Comparison of ENCODE assay signal across 10 cellular contexts in the genomic region with DNA sequence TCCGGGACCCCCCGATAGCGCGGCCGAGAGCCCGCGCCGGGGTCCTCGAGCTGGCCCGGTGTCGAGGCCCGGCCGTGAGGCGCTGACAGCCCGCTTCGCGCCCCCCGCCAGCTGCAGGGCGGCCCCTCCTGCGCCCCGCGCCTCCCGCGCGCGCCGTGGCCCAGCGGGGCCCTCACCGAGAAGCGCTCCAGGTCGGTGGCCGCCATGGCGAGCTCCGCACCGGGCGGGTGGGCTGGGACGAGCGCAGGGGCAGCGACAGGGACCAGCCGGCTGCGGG. TPM values are rescaled to one million over a fixed set of nuclear protein-coding genes. Genes with fewer than 3 reads are reported as not detected.
DNase-seq lines count a peak whose midpoint lies in the region; FAIRE-seq and TF ChIP-seq lines count a peak whose summit lies in the region.
"Had no signal": no experiment of that assay in that cellular context is flagged by ENCODE, and none has a peak within 500 bp of the region (broad histone marks: within the 10 kb centered on the region; RNA-seq: fewer than 3 reads in every experiment).

No MANE protein-coding gene starts in this region.

- H3K4me3 Mint-ChIP-seq in astrocyte (ENCODE audit: unreplicated experiment), result no peak overlapping the region

- no peak for FAIRE-seq in astrocyte (lab: Jason Lieb, UNC)
- no peak for FAIRE-seq in kidney (lab: Jason Lieb, UNC)

- H3K4me2 ChIP-seq in astrocyte (ENCODE audit: low read length), result peak overlapping the region; percentile 94

- no peak for TF ChIP-seq CTCF in HEK293 (tag by site-specific recombination; IDR thresholded peaks at IDR 0.05)
- no peak for TF ChIP-seq CTCF in astrocyte (IDR thresholded peaks at IDR 0.05; ENCODE audit: insufficient read depth, low read depth, low read length)
- no peak for TF ChIP-seq CTCF in kidney (IDR thresholded peaks at IDR 0.05; ENCODE audit: borderline replicate concordance, extremely low read depth, insufficient read depth)

- peaks cover 39% of the 10 kb centered on the region for H4K20me1 ChIP-seq in astrocyte (ENCODE audit: insufficient read depth, low read length)

- under 1% methylated on average over 41 of the region's 41 CpGs for WGBS in thymus

- H3K4me3 ChIP-seq in HEK293 (ENCODE audit: low read depth, low read length) (peak overlapping the region; percentile 70), astrocyte (ENCODE audit: insufficient read depth, low read depth, low read length) (peak overlapping the region; percentile 77), kidney (ENCODE audit: low read length in 2 of 2) (peak overlapping the region; percentile 68), thymus (ENCODE audit: low read length) (peak overlapping the region; percentile 87)

- POLR2A ChIA-PET in HEK293 (lab: Yijun Ruan, JAX), result interaction anchor here (1.0 to 1.7 kb wide), 5 partner anchors 10 to 561 kb away, joined by 3 to 8 read pairs (median 4); no protein-coding TSS in a partner anchor

- no peaks in the 10 kb centered on the region for H3K9me3 ChIP-seq in HEK293 (ENCODE audit: control insufficient read depth, insufficient read depth, low read depth, low read length)
- no peaks in the 10 kb centered on the region for H3K9me3 ChIP-seq in astrocyte (ENCODE audit: insufficient read depth, low read depth, low read length)
- H3K9me3 ChIP-seq in kidney (ENCODE audit: control insufficient read depth in 1 of 2, low read length in 2 of 2), result no peaks in the 10 kb centered on the region
- H3K9me3 ChIP-seq in thymus (ENCODE audit: control insufficient read depth), result no peaks in the 10 kb centered on the region

- H3K27ac ChIP-seq in HEK293 (ENCODE audit: extremely low read depth, low read depth, low read length) (peak overlapping the region; percentile 76; the same call in 1 of the 2 replicates), astrocyte (ENCODE audit: low read depth, low read length) (no peak overlapping the region), kidney (ENCODE audit: low read depth in 2 of 2, low read length in 2 of 2) (peak overlapping the region in 1 of 2 donors; percentile 84), thymus (ENCODE audit: low read depth) (no peak overlapping the region)

- no peak for DNase-seq in astrocyte (ENCODE audit: low read depth)
- DNase-seq in kidney, result no peak
- DNase-seq in NK-92 (lab: John Stamatoyannopoulos, UW; ENCODE audit: unreplicated experiment), result no peak
- no peak for DNase-seq in stimulated activated CD4-positive, alpha-beta T cell treated with anti-CD3 and anti-CD28 coated beads, Interleukin-4, amount 100 ng/mL, for 4 hours
- DNase-seq in epidermal melanocyte (ENCODE audit: insufficient read length, low spot score), result no peak
- no peak for DNase-seq in COLO829 (ENCODE audit: low spot score)
- DNase-seq: NCI-H524 treated with DMSO at 0.1 percent for 48 hours had no signal

- peaks cover 3% of the 10 kb centered on the region for H3K36me3 Mint-ChIP-seq in astrocyte (ENCODE audit: low read depth, unreplicated experiment)
- H3K36me3 Mint-ChIP-seq: activated naive CD8-positive, alpha-beta T cell had no signal

- H3K36me3 ChIP-seq in HEK293 (ENCODE audit: control insufficient read depth in 2 of 2, insufficient read depth in 1 of 2, low read length in 2 of 2), result peaks cover 0 to 5% of the 10 kb centered on the region in 2 experiments; a peak in 1 of 3 replicates
- H3K36me3 ChIP-seq in astrocyte (ENCODE audit: insufficient read depth, low read length), result no peaks in the 10 kb centered on the region
- no peaks in the 10 kb centered on the region for H3K36me3 ChIP-seq in kidney (ENCODE audit: control insufficient read depth in 1 of 2, insufficient read depth in 2 of 2, low read length in 2 of 2)
- no peaks in the 10 kb centered on the region for H3K36me3 ChIP-seq in thymus (ENCODE audit: control insufficient read depth, insufficient read depth)

- H3K9ac ChIP-seq in astrocyte (ENCODE audit: low read length) (peak overlapping the region; percentile 79), kidney (ENCODE audit: low read length in 2 of 2) (peak overlapping the region in 1 of 2 donors; percentile 84)

- CTCF ChIA-PET in HEK293 (lab: Yijun Ruan, JAX), result no interaction called here

- no peaks in the 10 kb centered on the region for H3K9me3 Mint-ChIP-seq in astrocyte (ENCODE audit: unreplicated experiment)

- H3K27me3 Mint-ChIP-seq in astrocyte (ENCODE audit: low read depth, unreplicated experiment), result no peaks in the 10 kb centered on the region

- H3K4me1 Mint-ChIP-seq in astrocyte (ENCODE audit: low read depth, unreplicated experiment), result peaks cover 44% of the 10 kb centered on the region

- H3K4me1 ChIP-seq in HEK293 (ENCODE audit: control insufficient read depth, insufficient read depth, low read length) (no peaks in the 10 kb centered on the region), astrocyte (ENCODE audit: insufficient read depth, low read length) (peaks cover 5% of the 10 kb centered on the region), kidney (ENCODE audit: control insufficient read depth in 1 of 2, insufficient read depth in 1 of 2, low read depth in 1 of 2, low read length in 2 of 2) (peaks cover 13 to 20% of the 10 kb centered on the region in 2 donors), thymus (ENCODE audit: control insufficient read depth, insufficient read depth, low read length) (peaks cover 9% of the 10 kb centered on the region)

- H3K79me2 ChIP-seq in astrocyte (ENCODE audit: insufficient read depth, low read length), result peaks cover 57% of the 10 kb centered on the region

- no peaks in the 10 kb centered on the region for H3K27me3 ChIP-seq in astrocyte (ENCODE audit: insufficient read depth, low read length)
- H3K27me3 ChIP-seq in thymus (ENCODE audit: control insufficient read depth, insufficient read depth), result peaks cover 17% of the 10 kb centered on the region

- intact Hi-C loops in kidney (cut with DNase I), result no loop called here

- peak overlapping the region; percentile 71 for H2AFZ ChIP-seq in astrocyte (ENCODE audit: low read depth, low read length)

- H3K27ac Mint-ChIP-seq in astrocyte (ENCODE audit: unreplicated experiment), result no peak overlapping the region
- H3K27ac Mint-ChIP-seq: activated naive CD8-positive, alpha-beta T cell had no signal

TF ChIP-seq in HEK293, 187 proteins besides CTCF, POLR2A, EP300 and RAD21:
- TF ChIP-seq ZNF660 (tag by site-specific recombination; IDR thresholded peaks at IDR 0.05) (0 out of 2 replicates have a peak, but pooled peaks have one; percentile 4), ZNF670 (tag by site-specific recombination; IDR thresholded peaks at IDR 0.05; ENCODE audit: low read depth) (no peak)

RNA-seq across cellular contexts. Expression of a gene that starts 0.2 kb away (rescaled TPM):
- total RNA-seq in astrocyte (97.5 and 106 TPM in 2 replicates), kidney (54.4 TPM)
- polyA plus RNA-seq in kidney (ENCODE audit: insufficient read depth, low read depth, low replicate concordance) (24.9 TPM), thymus (13.8 TPM)

RNA-seq across cellular contexts. Expression of a gene that starts 29.6 kb away (rescaled TPM):
- total RNA-seq in astrocyte (0.16 and 0.24 TPM in 2 replicates), kidney (3.4 TPM)
- polyA plus RNA-seq in kidney (ENCODE audit: insufficient read depth, low read depth, low replicate concordance) (3.8 TPM), thymus (2.5 TPM)

RNA-seq across cellular contexts. Expression of a gene that starts 36.2 kb away (rescaled TPM):
- total RNA-seq in astrocyte, result 0.10 and 0.20 TPM in 2 replicates
- total RNA-seq in kidney, result 4.1 TPM
- polyA plus RNA-seq in kidney (ENCODE audit: insufficient read depth, low read depth, low replicate concordance), result 7.1 TPM
- polyA plus RNA-seq in thymus, result 4.3 TPM

RNA-seq across cellular contexts. Expression of a gene that starts 39.5 kb away (rescaled TPM):
- total RNA-seq in astrocyte, result 25.4 and 25.6 TPM in 2 replicates
- 13.9 TPM for total RNA-seq in kidney
- 7.1 TPM for polyA plus RNA-seq in kidney (ENCODE audit: insufficient read depth, low read depth, low replicate concordance)
- polyA plus RNA-seq in thymus, result 6.6 TPM

RNA-seq across cellular contexts. Expression of a gene that starts 53.6 kb away (rescaled TPM):
- 5.0 TPM in 2 replicates for total RNA-seq in astrocyte
- total RNA-seq in kidney, result 13.4 TPM
- 7.8 TPM for polyA plus RNA-seq in kidney (ENCODE audit: insufficient read depth, low read depth, low replicate concordance)
- 6.2 TPM for polyA plus RNA-seq in thymus
